Comparison of ENCODE assay signal across 8 cellular contexts in genomic region chr11:10856689-10857603, GRCh38. TPM values are rescaled to one million over a fixed set of nuclear protein-coding genes. Genes with fewer than 3 reads are reported as not detected.
A peak's percentile ranks its signal among the peaks of the same experiment; 100 is the strongest.
DNase-seq lines count a peak whose midpoint lies in the region; ATAC-seq and TF ChIP-seq lines count a peak whose summit lies in the region.

No MANE protein-coding gene starts in this region.

- peak overlapping the region; percentile 100 for H3K27ac Mint-ChIP-seq in activated CD4-positive, alpha-beta T cell treated with anti-CD3 and anti-CD28 coated beads for 36 hours
- peak overlapping the region; percentile 97 for H3K27ac Mint-ChIP-seq in T-helper 1 cell treated with Interleukin-12 subunit alpha and Interleukin-12 subunit beta and Interleukin-4 antibody, amounts not matched to agents 30 μg/mL and 1 μg/mL, for 36 hours

- H3K27ac ChIP-seq in HUES6 (ENCODE audit: low read depth, low read length) (peak overlapping the region; percentile 69), uterus (peak overlapping the region; percentile 99)

- peak in 1 of 4 experiments; percentile 6 for TF ChIP-seq CTCF in uterus (IDR thresholded peaks at IDR 0.05)

- TF ChIP-seq POLR2A in erythroblast (IDR thresholded peaks at IDR 0.05; ENCODE audit: low read length) (no peak), uterus (IDR thresholded peaks at IDR 0.05) (no peak)

- H3K27me3 Mint-ChIP-seq in activated CD4-positive, alpha-beta T cell treated with anti-CD3 and anti-CD28 coated beads for 36 hours, result no peaks in the 10 kb centered on the region
- H3K27me3 Mint-ChIP-seq in T-helper 1 cell treated with Interleukin-12 subunit alpha and Interleukin-12 subunit beta and Interleukin-4 antibody, amounts not matched to agents 30 μg/mL and 1 μg/mL, for 36 hours (ENCODE audit: low read depth), result no peaks in the 10 kb centered on the region

- DNase-seq in activated CD4-positive, alpha-beta T cell treated with anti-CD3 and anti-CD28 coated beads for 36 hours, result no peak
- DNase-seq in activated CD4-positive, alpha-beta T cell treated with anti-CD3 and anti-CD28 coated beads for 1 hour, result no peak
- DNase-seq in erythroblast (lab: John Stamatoyannopoulos, UW), result peak; percentile 31 to 71
- DNase-seq in uterus, result peak in 1 of 2 donors; percentile 50

- H3K36me3 ChIP-seq in HUES6 (ENCODE audit: control insufficient read depth, insufficient read depth, low read length), result peaks cover 41% of the 10 kb centered on the region
- H3K36me3 ChIP-seq in uterus, result no peaks in the 10 kb centered on the region

- H3K4me3 ChIP-seq in HUES6 (ENCODE audit: low read depth, low read length) (peak overlapping the region; percentile 98), mononuclear cell (ENCODE audit: low read length) (peak overlapping the region; percentile 87), uterus (peak overlapping the region; percentile 94 to 96)

- ATAC-seq in activated CD4-positive, alpha-beta T cell treated with anti-CD3 and anti-CD28 coated beads for 36 hours, result peak; percentile 2
- ATAC-seq in GM21529 (IDR thresholded peaks at IDR 0.05; ENCODE audit: unreplicated experiment), result peak; percentile 15

- peaks cover 47% of the 10 kb centered on the region for H3K36me3 Mint-ChIP-seq in activated CD4-positive, alpha-beta T cell treated with anti-CD3 and anti-CD28 coated beads for 36 hours (ENCODE audit: low read depth)
- H3K36me3 Mint-ChIP-seq in T-helper 1 cell treated with Interleukin-12 subunit alpha and Interleukin-12 subunit beta and Interleukin-4 antibody, amounts not matched to agents 30 μg/mL and 1 μg/mL, for 36 hours (ENCODE audit: low read depth), result peaks cover 35% of the 10 kb centered on the region

- intact Hi-C loops in activated CD4-positive, alpha-beta T cell treated with anti-CD3 and anti-CD28 coated beads for 36 hours (cut with DNase I, micrococcal nuclease), result loop anchor here (5.0 to 10.0 kb wide), 4 partner anchors 312 to 985 kb away; partner anchors contain the start of genes AMPD3 (in 2 of the 2), ADM (in 1 of the 2), RNF141 (in 1 of the 2) and USP47 (in 1 of the 2)
- intact Hi-C loops in uterus (cut with DNase I; ENCODE audit: low total_unique reads), result loop anchor here (5.0 kb wide), 1 partner anchor 50 kb away; the partner anchor contains the start of gene EIF4G2

- H3K4me1 ChIP-seq in HUES6 (ENCODE audit: control insufficient read depth, insufficient read depth, low read length) (peaks cover 7% of the 10 kb centered on the region; the same call in 1 of the 2 replicates), mononuclear cell (ENCODE audit: insufficient read depth, low read length) (peaks cover 26% of the 10 kb centered on the region), uterus (peaks cover 0 to 15% of the 10 kb centered on the region in 2 donors)

- CTCF ChIA-PET in activated CD4-positive, alpha-beta T cell treated with anti-CD3 and anti-CD28 coated beads for 36 hours (lab: Charles Lee), result interaction anchor here (1.0 to 4.1 kb wide), 7 partner anchors 11 to 64 kb away, joined by 3 to 23 read pairs (median 4); partner anchors contain the start of gene EIF4G2

- peak overlapping the region; percentile 100 for H3K4me3 Mint-ChIP-seq in activated CD4-positive, alpha-beta T cell treated with anti-CD3 and anti-CD28 coated beads for 36 hours
- H3K4me3 Mint-ChIP-seq in T-helper 1 cell treated with Interleukin-12 subunit alpha and Interleukin-12 subunit beta and Interleukin-4 antibody, amounts not matched to agents 30 μg/mL and 1 μg/mL, for 36 hours, result peak overlapping the region; percentile 97

- peak overlapping the region; percentile 90 for H3K9ac ChIP-seq in HUES6 (ENCODE audit: low read length)

- POLR2A ChIA-PET in activated CD4-positive, alpha-beta T cell treated with anti-CD3 and anti-CD28 coated beads for 36 hours (lab: Charles Lee), result interaction anchor here (0.6 to 3.1 kb wide), 5 partner anchors 9 to 986 kb away, joined by 3 to 61 read pairs (median 5); partner anchors contain the start of gene EIF4G2

- no peaks in the 10 kb centered on the region for H3K9me3 Mint-ChIP-seq in activated CD4-positive, alpha-beta T cell treated with anti-CD3 and anti-CD28 coated beads for 36 hours (ENCODE audit: low read depth)
- H3K9me3 Mint-ChIP-seq in T-helper 1 cell treated with Interleukin-12 subunit alpha and Interleukin-12 subunit beta and Interleukin-4 antibody, amounts not matched to agents 30 μg/mL and 1 μg/mL, for 36 hours, result no peaks in the 10 kb centered on the region

- peaks cover 39% of the 10 kb centered on the region for H3K4me1 Mint-ChIP-seq in activated CD4-positive, alpha-beta T cell treated with anti-CD3 and anti-CD28 coated beads for 36 hours
- peaks cover 32% of the 10 kb centered on the region for H3K4me1 Mint-ChIP-seq in T-helper 1 cell treated with Interleukin-12 subunit alpha and Interleukin-12 subunit beta and Interleukin-4 antibody, amounts not matched to agents 30 μg/mL and 1 μg/mL, for 36 hours (ENCODE audit: low read depth)

- H3K9me3 ChIP-seq in HUES6 (ENCODE audit: control insufficient read depth, insufficient read depth, low read depth, low read length) (no peaks in the 10 kb centered on the region), mononuclear cell (ENCODE audit: low read depth, low read length) (no peaks in the 10 kb centered on the region), uterus (no peaks in the 10 kb centered on the region)

- H3K27me3 ChIP-seq in HUES6 (ENCODE audit: control insufficient read depth, insufficient read depth, low read length) (no peaks in the 10 kb centered on the region), mononuclear cell (ENCODE audit: insufficient read depth, low read length) (no peaks in the 10 kb centered on the region), uterus (no peaks in the 10 kb centered on the region)

RNA-seq across cellular contexts. Expression of gene ZBED5, which starts 0.9 kb away (rescaled TPM):
- 10 to 100 TPM; 34.1 to 44.3 TPM for total RNA-seq in activated CD4-positive, alpha-beta T cell treated with anti-CD3 and anti-CD28 coated beads for 36 hours
- total RNA-seq in mononuclear cell, result 47.3 TPM
- 10 to 100 TPM; 24.6 to 82.7 (median 61.0) TPM for total RNA-seq in uterus

RNA-seq across cellular contexts. Expression of gene EIF4G2, which starts 48.2 kb away (rescaled TPM):
- total RNA-seq in activated CD4-positive, alpha-beta T cell treated with anti-CD3 and anti-CD28 coated beads for 36 hours, result 1,000 to 10,000 TPM in 1 of 2 experiments, 100 to 1,000 TPM in 1; 953 to 1,693 TPM
- total RNA-seq in mononuclear cell (824 TPM), uterus (100 to 1,000 TPM; 286 to 726 (median 581) TPM)

Comparison
In these comparisons a context has a peak if more than half of its experiments do, and no peak if none do; other contexts are left out.
1. DNase-seq: peak in erythroblast (2 of 2); none in activated CD4-positive, alpha-beta T cell treated with anti-CD3 and anti-CD28 coated beads for 36 hours (single experiment) and activated CD4-positive, alpha-beta T cell treated with anti-CD3 and anti-CD28 coated beads for 1 hour (single experiment).
2. Peak in every context shown above with its lines, with median percentiles within 50 percentile points of each other: H3K4me3 ChIP-seq.